Comparison of ENCODE assay signal across 17 cellular contexts in genomic region chr3:150296123-150296750, GRCh38.
DNase-seq lines count a peak whose midpoint lies in the region; ATAC-seq, FAIRE-seq and TF ChIP-seq lines count a peak whose summit lies in the region.
"Had no signal": no experiment of that assay in that cellular context is flagged by ENCODE, and none has a peak within 500 bp of the region (broad histone marks: within the 10 kb centered on the region; RNA-seq: fewer than 3 reads in every experiment).

No MANE protein-coding gene starts in this region.

- H3K9me3 ChIP-seq in A549 (no peaks in the 10 kb centered on the region), IMR-90 (ENCODE audit: control insufficient read depth, insufficient read depth, low read length) (no peaks in the 10 kb centered on the region; the same call in 1 of the 2 replicates), astrocyte (ENCODE audit: insufficient read depth, low read depth, low read length) (no peaks in the 10 kb centered on the region), hepatocyte (ENCODE audit: low read depth) (no peaks in the 10 kb centered on the region)

- H3K18ac ChIP-seq in IMR-90 (ENCODE audit: low read depth, low read length): peak overlapping the region; percentile 14

- H2AK5ac ChIP-seq in IMR-90 (ENCODE audit: low read depth, low read length): no peak overlapping the region

- no peak overlapping the region for H3K23ac ChIP-seq in IMR-90 (ENCODE audit: low read depth, low read length)

- peak; percentile 36 for FAIRE-seq in A549 (lab: Jason Lieb, UNC)
- FAIRE-seq in astrocyte (lab: Jason Lieb, UNC): peak; percentile 73

- POLR2A ChIA-PET in A549 (lab: Yijun Ruan, JAX) (interaction anchor here (1.0 kb wide), 1 partner anchor 18 kb away, joined by 3 read pairs; no protein-coding TSS in a partner anchor), IMR-90 (lab: Charles Lee; ENCODE audit: unreplicated experiment) (no interaction called here)

- dilution Hi-C loops in IMR-90 (cut with HindIII; ENCODE audit: low sequenced_read_pairs, unreplicated experiment): no loop called here

- no peak overlapping the region; a peak in 1 of 4 replicates for H4K8ac ChIP-seq in IMR-90 (ENCODE audit: low read depth in 2 of 2, low read length in 2 of 2)

- no peak for ATAC-seq in A549
- ATAC-seq in IMR-90 (ENCODE audit: low read depth): no peak
- ATAC-seq in natural killer cell treated with Interleukin-12 subunit alpha and Interleukin-12 subunit beta and Interleukin-15 and Interleukin-18, amount 100 ng/mL, for 72 hours: no peak
- no peak for ATAC-seq in HG03460 (IDR thresholded peaks at IDR 0.05; ENCODE audit: unreplicated experiment)

- TF ChIP-seq EP300 in A549 (IDR thresholded peaks at IDR 0.05): no peak

- intact Hi-C loops in IMR-90 (cut with micrococcal nuclease): no loop called here

- H3K79me2 ChIP-seq in astrocyte (ENCODE audit: insufficient read depth, low read length): no peaks in the 10 kb centered on the region
- no peaks in the 10 kb centered on the region for H3K79me2 ChIP-seq in hepatocyte

- H2AFZ ChIP-seq in IMR-90 (replicated peaks; ENCODE audit: low read length, poor library complexity) (no peak overlapping the region), astrocyte (ENCODE audit: low read depth, low read length) (no peak overlapping the region), hepatocyte (no peak overlapping the region)

- H4K20me1 ChIP-seq in IMR-90 (ENCODE audit: insufficient read depth, low read length) (no peaks in the 10 kb centered on the region), astrocyte (ENCODE audit: insufficient read depth, low read length) (no peaks in the 10 kb centered on the region), hepatocyte (ENCODE audit: insufficient read depth, poor library complexity, severe bottlenecking) (no peaks in the 10 kb centered on the region)

- H2BK15ac ChIP-seq in IMR-90 (ENCODE audit: low read depth, low read length): peak overlapping the region; percentile 68; the same call in 1 of the 3 replicates

- no peaks in the 10 kb centered on the region for H3K27me3 Mint-ChIP-seq in astrocyte (ENCODE audit: low read depth, unreplicated experiment)
- H3K27me3 Mint-ChIP-seq in natural killer cell treated with Interleukin-12 subunit alpha and Interleukin-12 subunit beta and Interleukin-15 and Interleukin-18, amount 100 ng/mL, for 72 hours: peaks cover 17 to 51% of the 10 kb centered on the region in 2 donors

- H3K27ac Mint-ChIP-seq in astrocyte (ENCODE audit: unreplicated experiment): no peak overlapping the region
- H3K27ac Mint-ChIP-seq in natural killer cell treated with Interleukin-12 subunit alpha and Interleukin-12 subunit beta and Interleukin-15 and Interleukin-18, amount 100 ng/mL, for 72 hours: no peak overlapping the region
- H3K27ac Mint-ChIP-seq: IgD-negative memory B cell had no signal

- H3K56ac ChIP-seq in IMR-90 (ENCODE audit: extremely low read depth, insufficient read depth, low read length): no peak overlapping the region

- no peak overlapping the region for H3K27ac ChIP-seq in A549
- H3K27ac ChIP-seq in IMR-90 (ENCODE audit: insufficient read depth, low read length): peak overlapping the region; percentile 28; the same call in 1 of the 2 replicates
- no peak overlapping the region for H3K27ac ChIP-seq in astrocyte (ENCODE audit: low read depth, low read length)
- peak overlapping the region; percentile 55 for H3K27ac ChIP-seq in hepatocyte
- H3K27ac ChIP-seq: C4-2B, RWPE1, SJCRH30 had no signal

- peak overlapping the region; percentile 43; the same call in 1 of the 2 replicates for H2BK20ac ChIP-seq in IMR-90 (ENCODE audit: low read depth, low read length)

- H3K79me1 ChIP-seq in IMR-90 (ENCODE audit: low read depth in 1 of 2, low read length in 2 of 2): peaks cover 0 to 10% of the 10 kb centered on the region in 2 experiments; a peak in 1 of 4 replicates

- peaks cover 4% of the 10 kb centered on the region for H3K9me3 Mint-ChIP-seq in astrocyte (ENCODE audit: unreplicated experiment)
- no peaks in the 10 kb centered on the region for H3K9me3 Mint-ChIP-seq in natural killer cell treated with Interleukin-12 subunit alpha and Interleukin-12 subunit beta and Interleukin-15 and Interleukin-18, amount 100 ng/mL, for 72 hours
- H3K9me3 Mint-ChIP-seq: IgD-negative memory B cell had no signal

- H3K4me2 ChIP-seq in A549 (no peak overlapping the region), IMR-90 (ENCODE audit: low read depth, low read length) (no peak overlapping the region), astrocyte (ENCODE audit: low read length) (peak overlapping the region; percentile 6), hepatocyte (no peak overlapping the region)

- peak overlapping the region; percentile 70 for H2BK5ac ChIP-seq in IMR-90 (ENCODE audit: low read depth, low read length, poor library complexity, severe bottlenecking)

- in situ Hi-C loops in IMR-90 (cut with MboI; ENCODE audit: low sequenced_read_pairs): no loop called here

- CTCF ChIA-PET in A549 (lab: Yijun Ruan, JAX): interaction anchor here (1.4 to 2.4 kb wide), 2 partner anchors 9 to 199 kb away, joined by 3 to 11 read pairs; no protein-coding TSS in a partner anchor
- CTCF ChIA-PET in IMR-90 (lab: Yijun Ruan, JAX): interaction anchor here (0.7 to 1.0 kb wide), 2 partner anchors 36 to 45 kb away, joined by 3 read pairs; no protein-coding TSS in a partner anchor

- H3K27me3 ChIP-seq in IMR-90 (ENCODE audit: control insufficient read depth, insufficient read depth, low read length) (no peaks in the 10 kb centered on the region), astrocyte (ENCODE audit: insufficient read depth, low read length) (no peaks in the 10 kb centered on the region), hepatocyte (no peaks in the 10 kb centered on the region)
- H3K27me3 ChIP-seq: SJCRH30 had no signal

- no peak for TF ChIP-seq CTCF in A549 (IDR thresholded peaks at IDR 0.05)
- no peak for TF ChIP-seq CTCF in IMR-90 (conservative IDR thresholded peaks at IDR 0.05; ENCODE audit: low read depth, low read length)
- no peak for TF ChIP-seq CTCF in astrocyte (IDR thresholded peaks at IDR 0.05; ENCODE audit: insufficient read depth, low read depth, low read length)
- no peak for TF ChIP-seq CTCF in hepatocyte (IDR thresholded peaks at IDR 0.05; ENCODE audit: poor library complexity)

- no peak for TF ChIP-seq POLR2A in A549 (IDR thresholded peaks at IDR 0.05; ENCODE audit: low read length)
- no peak for TF ChIP-seq POLR2A in IMR-90 (IDR thresholded peaks at IDR 0.05; ENCODE audit: low read depth, low read length)

- no peaks in the 10 kb centered on the region for H3K9me2 ChIP-seq in hepatocyte (replicated peaks; ENCODE audit: insufficient read depth)

- peak overlapping the region; percentile 64 for H2BK120ac ChIP-seq in IMR-90 (ENCODE audit: low read depth, low read length)

- H3K36me3 ChIP-seq in IMR-90 (ENCODE audit: control insufficient read depth, insufficient read depth, low read length) (no peaks in the 10 kb centered on the region), astrocyte (ENCODE audit: insufficient read depth, low read length) (no peaks in the 10 kb centered on the region), hepatocyte (replicated peaks; ENCODE audit: insufficient read depth, low read depth) (no peaks in the 10 kb centered on the region)
- H3K36me3 ChIP-seq: SJCRH30 had no signal

- peaks cover 53% of the 10 kb centered on the region for H3K4me1 Mint-ChIP-seq in astrocyte (ENCODE audit: low read depth, unreplicated experiment)
- H3K4me1 Mint-ChIP-seq in natural killer cell treated with Interleukin-12 subunit alpha and Interleukin-12 subunit beta and Interleukin-15 and Interleukin-18, amount 100 ng/mL, for 72 hours (ENCODE audit: low read depth in 2 of 2): no peaks in the 10 kb centered on the region

- H2AK9ac ChIP-seq in IMR-90 (replicated peaks; ENCODE audit: low read depth, low read length, poor library complexity): no peak overlapping the region

- peak overlapping the region; percentile 47 for H3K14ac ChIP-seq in IMR-90 (replicated peaks; ENCODE audit: low read depth, low read length)

- DNase-seq in A549 (ENCODE audit: low read depth in 1 of 2, low spot score in 1 of 2): no peak
- peak; percentile 22 for DNase-seq in IMR-90
- DNase-seq in astrocyte (ENCODE audit: low read depth): no peak
- DNase-seq in hepatocyte (ENCODE audit: low spot score): no peak
- DNase-seq in natural killer cell treated with Interleukin-12 subunit alpha and Interleukin-12 subunit beta and Interleukin-15 and Interleukin-18, amount 100 ng/mL, for 72 hours (ENCODE audit: low spot score): no peak
- DNase-seq in middle frontal gyrus (ENCODE audit: extremely low spot score, low spot score): no peak
- DNase-seq in HT-29 (ENCODE audit: low spot score): no peak
- DNase-seq: 8988T, H7, NCI-H1436 treated with DMSO at 0.1 percent for 48 hours, NCI-H2081 treated with DMSO at 0.1 percent for 48 hours, NCI-H2227 treated with DMSO at 0.1 percent for 48 hours had no signal

- H3K9ac ChIP-seq in IMR-90 (ENCODE audit: low read depth, low read length): no peak overlapping the region
- no peak overlapping the region for H3K9ac ChIP-seq in astrocyte (ENCODE audit: low read length)

- H3K4me1 ChIP-seq in A549 (peaks cover 8% of the 10 kb centered on the region; the same call in 2 of the 3 replicates), IMR-90 (ENCODE audit: control insufficient read depth, insufficient read depth, low read length) (peaks cover 16% of the 10 kb centered on the region), astrocyte (ENCODE audit: insufficient read depth, low read length) (peaks cover 24% of the 10 kb centered on the region), hepatocyte (ENCODE audit: insufficient read depth) (peaks cover 12% of the 10 kb centered on the region)

- BruUV-seq in IMR-90 (replicated peaks; lab: Mats Ljungman, UMichigan): no TSS peak

- H3K36me3 Mint-ChIP-seq in astrocyte (ENCODE audit: low read depth, unreplicated experiment): peaks cover 4% of the 10 kb centered on the region
- H3K36me3 Mint-ChIP-seq in natural killer cell treated with Interleukin-12 subunit alpha and Interleukin-12 subunit beta and Interleukin-15 and Interleukin-18, amount 100 ng/mL, for 72 hours: no peaks in the 10 kb centered on the region
- H3K36me3 Mint-ChIP-seq: IgD-negative memory B cell had no signal

- H4K91ac ChIP-seq in IMR-90 (ENCODE audit: insufficient read depth, low read depth, low read length): 0 out of 2 replicates have a peak overlapping the region, but pooled peaks have one; percentile 47

- H3K4me3 ChIP-seq in A549: no peak overlapping the region
- no peak overlapping the region for H3K4me3 ChIP-seq in IMR-90 (ENCODE audit: insufficient read depth, low read depth, low read length)
- H3K4me3 ChIP-seq in astrocyte (ENCODE audit: insufficient read depth, low read depth, low read length): no peak overlapping the region
- H3K4me3 ChIP-seq in hepatocyte: no peak overlapping the region
- H3K4me3 ChIP-seq: SJCRH30 had no signal

- TF ChIP-seq RAD21 in A549 (conservative IDR thresholded peaks at IDR 0.05 in 1 of 2, IDR thresholded peaks at IDR 0.05 in 1 of 2) (no peak), IMR-90 (IDR thresholded peaks at IDR 0.05; ENCODE audit: low read length) (no peak)

- H3K4ac ChIP-seq in IMR-90 (ENCODE audit: low read depth, low read length): peak overlapping the region; percentile 52; the same call in 1 of the 2 replicates

- no peak overlapping the region for H3K4me3 Mint-ChIP-seq in astrocyte (ENCODE audit: unreplicated experiment)
- H3K4me3 Mint-ChIP-seq in natural killer cell treated with Interleukin-12 subunit alpha and Interleukin-12 subunit beta and Interleukin-15 and Interleukin-18, amount 100 ng/mL, for 72 hours: no peak overlapping the region
- H3K4me3 Mint-ChIP-seq: IgD-negative memory B cell had no signal

- peaks cover 10% of the 10 kb centered on the region for H3K9me1 ChIP-seq in IMR-90 (ENCODE audit: insufficient read depth, low read length)

- 78% methylated on average over 5 of the region's 5 CpGs for WGBS in A549 (ENCODE audit: missing lambda C conversion rate)
- no CpG with 5 or more reads among the region's 5 CpGs for WGBS in IMR-90 (ENCODE audit: extremely low coverage in 2 of 2, insufficient read length in 1 of 2), 2 experiments
- WGBS in hepatocyte (ENCODE audit: low lambda C conversion rate, missing lambda C conversion rate): 68% methylated on average over 5 of the region's 5 CpGs

- H4K5ac ChIP-seq in IMR-90 (ENCODE audit: low read depth, low read length): no peak overlapping the region

Comparison
In these comparisons a context has a peak if more than half of its experiments do, and no peak if none do; other contexts are left out.
1. H3K27ac ChIP-seq: peak in IMR-90 (single experiment) and hepatocyte (single experiment); none in A549 (0 of 2) and astrocyte (single experiment).